29 cellular contexts compared by ENCODE assay signal in genomic region chr14:31930070-31930469, GRCh38.
"Had no signal": no experiment of that assay in that cellular context is flagged by ENCODE, and none has a peak within 500 bp of the region (broad histone marks: within the 10 kb centered on the region; RNA-seq: fewer than 3 reads in every experiment).

No MANE protein-coding gene starts in this region.

- H3K36me3 ChIP-seq: breast epithelium, neutrophil, ovary, prostate gland, sigmoid colon, tibial nerve had no signal

- H3K4me1 Mint-ChIP-seq: naive B cell had no signal

- H3K4me3 ChIP-seq: breast epithelium, ovary, prostate gland, sigmoid colon, tibial nerve had no signal

- H3K27me3 Mint-ChIP-seq: activated CD4-positive, alpha-beta memory T cell treated with anti-CD3 and anti-CD28 coated beads, Interleukin-2, amount 10 ng/mL, durations not matched to agents 7 days and 5 days; activated naive CD8-positive, alpha-beta T cell treated with anti-CD3 and anti-CD28 coated beads, Interleukin-2, amount 50 U/mL, for 24 hours; activated T-cell treated with anti-CD3 and anti-CD28 coated beads, Interleukin-2, amount 50 U/mL, for 24 hours; naive B cell had no signal

- H3K9me3 Mint-ChIP-seq: activated CD4-positive, alpha-beta memory T cell treated with anti-CD3 and anti-CD28 coated beads, Interleukin-2, amount 10 ng/mL, durations not matched to agents 7 days and 5 days; activated naive CD8-positive, alpha-beta T cell treated with anti-CD3 and anti-CD28 coated beads, Interleukin-2, amount 50 U/mL, for 24 hours; activated T-cell treated with anti-CD3 and anti-CD28 coated beads, Interleukin-2, amount 50 U/mL, for 24 hours; mesothelial cell of epicardium; naive B cell; nephron progenitor cell had no signal

- H3K27me3 ChIP-seq: breast epithelium, neutrophil, ovary, sigmoid colon, tibial nerve had no signal

- H3K36me3 Mint-ChIP-seq: mesothelial cell of epicardium, naive B cell had no signal

- H3K9me3 ChIP-seq: breast epithelium, neutrophil, ovary, prostate gland, sigmoid colon, tibial nerve had no signal

- ATAC-seq: left ventricle myocardium superior had no signal

- FAIRE-seq: colon, endometrium, frontal cortex, small intestine, TTC549 had no signal

- H3K27ac Mint-ChIP-seq: activated CD4-positive, alpha-beta memory T cell treated with anti-CD3 and anti-CD28 coated beads, Interleukin-2, amount 10 ng/mL, durations not matched to agents 7 days and 5 days; activated naive CD8-positive, alpha-beta T cell treated with anti-CD3 and anti-CD28 coated beads, Interleukin-2, amount 50 U/mL, for 24 hours; activated T-cell treated with anti-CD3 and anti-CD28 coated beads, Interleukin-2, amount 50 U/mL, for 24 hours; mesothelial cell of epicardium; naive B cell; nephron progenitor cell had no signal

- H3K4me1 ChIP-seq: breast epithelium, prostate gland had no signal

- DNase-seq: activated CD4-positive, alpha-beta memory T cell treated with anti-CD3 and anti-CD28 coated beads, Interleukin-2, amount 10 ng/mL, durations not matched to agents 7 days and 5 days; activated CD8-positive, alpha-beta memory T cell treated with anti-CD3 and anti-CD28 coated beads, Interleukin-2, amount 50 U/mL, for 48 hours; activated gamma-delta T cell treated with Interleukin-2 at 50 U/mL for 16 hours; activated naive CD4-positive, alpha-beta T cell treated with anti-CD3 and anti-CD28 coated beads, Interleukin-2, amount 50 U/mL, for 16 hours; activated naive CD8-positive, alpha-beta T cell treated with anti-CD3 and anti-CD28 coated beads, Interleukin-2, amount 50 U/mL, for 24 hours; activated T-cell treated with anti-CD3 and anti-CD28 coated beads, Interleukin-2, amount 50 U/mL, for 24 hours; amygdala; central memory CD4-positive, alpha-beta T cell; effector CD8-positive, alpha-beta T cell; left ventricle myocardium superior; naive B cell; nephron progenitor cell; ovary; retina; sigmoid colon; small intestine; stimulated activated CD4-positive, alpha-beta T cell treated with anti-CD3 and anti-CD28 coated beads, Interleukin-1b, Interleukin-23, amount 100 ng/mL, for 48 hours; stimulated activated naive CD4-positive, alpha-beta T cell; T-helper 9 cell had no signal

- H3K4me3 Mint-ChIP-seq: activated CD4-positive, alpha-beta memory T cell treated with anti-CD3 and anti-CD28 coated beads, Interleukin-2, amount 10 ng/mL, durations not matched to agents 7 days and 5 days; activated naive CD8-positive, alpha-beta T cell treated with anti-CD3 and anti-CD28 coated beads, Interleukin-2, amount 50 U/mL, for 24 hours; activated T-cell treated with anti-CD3 and anti-CD28 coated beads, Interleukin-2, amount 50 U/mL, for 24 hours; mesothelial cell of epicardium; naive B cell; nephron progenitor cell had no signal

- H3K27ac ChIP-seq: breast epithelium, neutrophil, ovary, prostate gland, sigmoid colon, tibial nerve, VCaP had no signal
